ENCODE assay signal across 24 cellular contexts in the genomic region with DNA sequence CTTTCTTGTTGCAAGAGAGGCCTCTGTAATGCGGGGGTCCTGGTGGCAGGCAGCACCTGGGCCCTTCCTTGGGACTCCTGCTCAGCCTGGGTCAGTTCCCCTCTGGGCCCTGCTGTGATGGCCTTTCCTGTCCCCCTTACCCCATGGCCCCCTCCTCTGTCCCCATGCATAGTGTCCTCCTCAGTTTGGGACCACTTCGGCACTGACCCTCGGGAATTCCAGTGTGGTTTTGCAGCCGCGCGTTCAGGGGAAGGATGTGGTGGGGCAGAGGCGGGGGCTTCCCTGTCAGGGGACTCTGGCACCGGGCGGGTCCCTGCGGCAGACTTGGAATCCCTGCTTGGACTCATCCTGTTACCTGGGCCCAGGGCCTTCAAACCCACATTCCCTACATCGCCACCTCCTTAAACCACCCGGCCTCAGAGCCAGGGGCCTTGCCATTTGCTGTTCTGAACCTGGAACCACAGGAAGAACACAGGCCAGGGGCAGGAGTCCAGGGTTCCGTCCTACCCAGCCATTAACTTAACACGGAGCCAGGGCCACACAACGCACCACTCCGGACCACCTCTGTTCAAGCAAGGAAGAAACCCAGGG. TPM values are rescaled to one million over a fixed set of nuclear protein-coding genes. Genes with fewer than 3 reads are reported as not detected.
A peak's percentile ranks its signal among the peaks of the same experiment; 100 is the strongest.
DNase-seq lines count a peak whose midpoint lies in the region; ATAC-seq and TF ChIP-seq lines count a peak whose summit lies in the region.
"Had no signal": no experiment of that assay in that cellular context is flagged by ENCODE, and none has a peak within 500 bp of the region (broad histone marks: within the 10 kb centered on the region; RNA-seq: fewer than 3 reads in every experiment).

No MANE protein-coding gene starts in this region.

- H3K4me3 ChIP-seq in SK-N-MC (no peak overlapping the region), esophagus (ENCODE audit: low read depth in 1 of 2, low read length in 2 of 2) (no peak overlapping the region), neural progenitor cell (no peak overlapping the region), upper lobe of right lung (no peak overlapping the region)
- H3K4me3 ChIP-seq: mucosa of descending colon had no signal

- CTCF ChIA-PET in activated CD8-positive, alpha-beta memory T cell treated with anti-CD3 and anti-CD28 coated beads, Interleukin-2, amount 10 ng/mL, durations not matched to agents 7 days and 5 days (lab: Charles Lee), result interaction anchor here (1.5 to 3.6 kb wide), 3 partner anchors 9 to 108 kb away, joined by 5 to 16 read pairs (median 15); no protein-coding TSS in a partner anchor

- TF ChIP-seq CTCF in neural progenitor cell (IDR thresholded peaks at IDR 0.05) (no peak), upper lobe of right lung (IDR thresholded peaks at IDR 0.05) (no peak)

- peaks cover 5% of the 10 kb centered on the region for H3K4me1 Mint-ChIP-seq in neural progenitor cell
- H3K4me1 Mint-ChIP-seq in activated CD8-positive, alpha-beta memory T cell treated with anti-CD3 and anti-CD28 coated beads, Interleukin-2, amount 10 ng/mL, durations not matched to agents 7 days and 5 days, result no peaks in the 10 kb centered on the region
- H3K4me1 Mint-ChIP-seq: activated CD4-positive, alpha-beta T cell treated with anti-CD3 and anti-CD28 coated beads for 36 hours; T-cell had no signal

- no peaks in the 10 kb centered on the region for H3F3A ChIP-seq in neural progenitor cell (ENCODE audit: low read depth)

- H4K20me1 ChIP-seq in neural progenitor cell (ENCODE audit: low read depth), result no peaks in the 10 kb centered on the region

- H3K36me3 Mint-ChIP-seq in neural progenitor cell, result no peaks in the 10 kb centered on the region
- H3K36me3 Mint-ChIP-seq in activated CD8-positive, alpha-beta memory T cell treated with anti-CD3 and anti-CD28 coated beads, Interleukin-2, amount 10 ng/mL, durations not matched to agents 7 days and 5 days, result no peaks in the 10 kb centered on the region
- H3K36me3 Mint-ChIP-seq: activated naive CD4-positive, alpha-beta T cell treated with anti-CD3 and anti-CD28 coated beads, Interleukin-2, amount 50 U/mL, for 72 hours; T-cell had no signal

- no peak overlapping the region for H3K4me2 ChIP-seq in neural progenitor cell

- no peak overlapping the region for H2AFZ ChIP-seq in neural progenitor cell (replicated peaks)

- H3K27me3 Mint-ChIP-seq in neural progenitor cell (ENCODE audit: insufficient read depth, low read depth), result peaks cover 9% of the 10 kb centered on the region
- H3K27me3 Mint-ChIP-seq in activated CD8-positive, alpha-beta memory T cell treated with anti-CD3 and anti-CD28 coated beads, Interleukin-2, amount 10 ng/mL, durations not matched to agents 7 days and 5 days, result no peaks in the 10 kb centered on the region
- H3K27me3 Mint-ChIP-seq: activated CD4-positive, alpha-beta T cell treated with anti-CD3 and anti-CD28 coated beads for 36 hours had no signal

- no peak for ATAC-seq in upper lobe of right lung
- ATAC-seq in activated CD8-positive, alpha-beta memory T cell treated with anti-CD3 and anti-CD28 coated beads, Interleukin-2, amount 10 ng/mL, durations not matched to agents 7 days and 5 days, result no peak
- ATAC-seq: activated CD4-positive, alpha-beta T cell treated with anti-CD3 and anti-CD28 coated beads for 36 hours; activated naive CD4-positive, alpha-beta T cell treated with anti-CD3 and anti-CD28 coated beads, Interleukin-2, amount 50 U/mL, for 72 hours; activated T-cell treated with anti-CD3 and anti-CD28 coated beads, Interleukin-2, amount 50 U/mL, for 72 hours; left lobe of liver; mucosa of descending colon; T-cell had no signal

- H3K9ac ChIP-seq in SK-N-MC (ENCODE audit: insufficient read length), result no peak overlapping the region
- H3K9ac ChIP-seq in neural progenitor cell, result no peak overlapping the region

- no peaks in the 10 kb centered on the region for H3K9me3 Mint-ChIP-seq in neural progenitor cell
- no peaks in the 10 kb centered on the region for H3K9me3 Mint-ChIP-seq in activated CD8-positive, alpha-beta memory T cell treated with anti-CD3 and anti-CD28 coated beads, Interleukin-2, amount 10 ng/mL, durations not matched to agents 7 days and 5 days (ENCODE audit: low read depth)
- H3K9me3 Mint-ChIP-seq: activated naive CD4-positive, alpha-beta T cell treated with anti-CD3 and anti-CD28 coated beads, Interleukin-2, amount 50 U/mL, for 72 hours; activated T-cell treated with anti-CD3 and anti-CD28 coated beads, Interleukin-2, amount 50 U/mL, for 72 hours; T-cell had no signal

- 40 to 43% methylated on average over 13 to 16 of the region's 16 CpGs for WGBS in esophagus, 2 donors

- intact Hi-C loops in upper lobe of right lung (cut with DNase I), result no loop called here

- H3K27ac Mint-ChIP-seq in neural progenitor cell, result peak overlapping the region; percentile 74
- no peak overlapping the region for H3K27ac Mint-ChIP-seq in activated CD8-positive, alpha-beta memory T cell treated with anti-CD3 and anti-CD28 coated beads, Interleukin-2, amount 10 ng/mL, durations not matched to agents 7 days and 5 days
- H3K27ac Mint-ChIP-seq: activated CD4-positive, alpha-beta T cell treated with anti-CD3 and anti-CD28 coated beads for 36 hours; activated naive CD4-positive, alpha-beta T cell treated with anti-CD3 and anti-CD28 coated beads, Interleukin-2, amount 50 U/mL, for 72 hours; activated T-cell treated with anti-CD3 and anti-CD28 coated beads, Interleukin-2, amount 50 U/mL, for 72 hours; T-cell had no signal

- H3K36me3 ChIP-seq in SK-N-MC (ENCODE audit: insufficient read depth, low read length) (no peaks in the 10 kb centered on the region), esophagus (ENCODE audit: control insufficient read depth in 2 of 2, insufficient read depth in 2 of 2, low read length in 1 of 2) (no peaks in the 10 kb centered on the region), neural progenitor cell (no peaks in the 10 kb centered on the region), upper lobe of right lung (no peaks in the 10 kb centered on the region)
- H3K36me3 ChIP-seq: neutrophil had no signal

- H3K4me3 Mint-ChIP-seq in neural progenitor cell, result no peak overlapping the region
- no peak overlapping the region for H3K4me3 Mint-ChIP-seq in activated CD8-positive, alpha-beta memory T cell treated with anti-CD3 and anti-CD28 coated beads, Interleukin-2, amount 10 ng/mL, durations not matched to agents 7 days and 5 days
- H3K4me3 Mint-ChIP-seq: activated CD4-positive, alpha-beta T cell treated with anti-CD3 and anti-CD28 coated beads for 36 hours; activated T-cell treated with anti-CD3 and anti-CD28 coated beads, Interleukin-2, amount 50 U/mL, for 72 hours; T-cell had no signal

- no peak for DNase-seq in SK-N-MC (ENCODE audit: low read depth, low spot score)
- no peak for DNase-seq in neural progenitor cell (ENCODE audit: low spot score)
- DNase-seq in upper lobe of right lung, result no peak
- DNase-seq in activated naive CD4-positive, alpha-beta T cell (lab: John Stamatoyannopoulos, UW), result no peak
- no peak for DNase-seq in epidermal melanocyte (ENCODE audit: insufficient read length, low spot score)
- no peak for DNase-seq in activated CD8-positive, alpha-beta memory T cell treated with anti-CD3 and anti-CD28 coated beads, Interleukin-2, amount 10 ng/mL, durations not matched to agents 7 days and 5 days
- DNase-seq: activated CD4-positive, alpha-beta T cell treated with anti-CD3 and anti-CD28 coated beads for 36 hours; activated T-cell treated with anti-CD3 and anti-CD28 coated beads, Interleukin-2, amount 50 U/mL, for 72 hours; NCI-H1092; NCI-H2029; NCI-H82; SIG-M5; stimulated activated CD4-positive, alpha-beta T cell treated with anti-CD3 and anti-CD28 coated beads, Interleukin-4, amount 100 ng/mL, for 24 hours; stimulated activated naive CD4-positive, alpha-beta T cell treated with Interleukin-2 at 50 U/mL for 16 hours; T-cell had no signal

- H3K4me1 ChIP-seq in esophagus (ENCODE audit: control insufficient read depth in 2 of 2, insufficient read depth in 2 of 2, low read length in 1 of 2), result peaks cover 15 to 59% of the 10 kb centered on the region in 2 donors
- peaks cover 13% of the 10 kb centered on the region for H3K4me1 ChIP-seq in neural progenitor cell
- peaks cover 8% of the 10 kb centered on the region for H3K4me1 ChIP-seq in upper lobe of right lung

- no peaks in the 10 kb centered on the region for H3K79me2 ChIP-seq in neural progenitor cell (ENCODE audit: low read depth)

- peak overlapping the region; percentile 79 for H3K27ac ChIP-seq in SK-N-MC
- H3K27ac ChIP-seq in esophagus (ENCODE audit: low read depth in 2 of 2, low read length in 1 of 2), result peak overlapping the region; percentile 90 to 99
- H3K27ac ChIP-seq in neural progenitor cell, result no peak overlapping the region
- peak overlapping the region; percentile 86 for H3K27ac ChIP-seq in upper lobe of right lung
- H3K27ac ChIP-seq: neutrophil had no signal

- no peaks in the 10 kb centered on the region for H3K27me3 ChIP-seq in esophagus (ENCODE audit: control insufficient read depth in 1 of 2, insufficient read depth in 2 of 2, low read length in 2 of 2)
- no peaks in the 10 kb centered on the region for H3K27me3 ChIP-seq in neural progenitor cell
- H3K27me3 ChIP-seq in upper lobe of right lung, result no peaks in the 10 kb centered on the region

- H3K9me3 ChIP-seq in SK-N-MC (ENCODE audit: low read depth, low read length) (no peaks in the 10 kb centered on the region), esophagus (ENCODE audit: control insufficient read depth in 2 of 2, insufficient read depth in 1 of 2, low read depth in 1 of 2, low read length in 1 of 2) (no peaks in the 10 kb centered on the region), neural progenitor cell (ENCODE audit: low read depth) (no peaks in the 10 kb centered on the region), upper lobe of right lung (no peaks in the 10 kb centered on the region)
- H3K9me3 ChIP-seq: mucosa of descending colon, neutrophil had no signal

RNA-seq across cellular contexts. Expression of gene EIF1, which starts 31.4 kb away (rescaled TPM):
- polyA plus RNA-seq in esophagus, result 100 to 1,000 TPM; 342 to 553 TPM
- total RNA-seq in neural progenitor cell (ENCODE audit: low replicate concordance), result 60.7 and 91.4 TPM in 2 replicates
- total RNA-seq in upper lobe of right lung, result 974 TPM
- total RNA-seq in activated CD8-positive, alpha-beta memory T cell treated with anti-CD3 and anti-CD28 coated beads, Interleukin-2, amount 10 ng/mL, durations not matched to agents 7 days and 5 days, result 100 to 1,000 TPM; 593 to 900 TPM

RNA-seq across cellular contexts. Expression of gene KRT17, which starts 32.9 kb away (rescaled TPM):
- polyA plus RNA-seq in esophagus, result 100 to 1,000 TPM in 1 of 2 donors, 10 to 100 TPM in 1; 92.9 to 191 TPM
- total RNA-seq in neural progenitor cell (ENCODE audit: low replicate concordance) (not detected in 2 replicates), upper lobe of right lung (5.9 TPM)
- total RNA-seq in activated CD8-positive, alpha-beta memory T cell treated with anti-CD3 and anti-CD28 coated beads, Interleukin-2, amount 10 ng/mL, durations not matched to agents 7 days and 5 days, result under 1 TPM in 1 of 2 experiments, not detected in 1; 0.80 TPM
- total RNA-seq: activated CD4-positive, alpha-beta T cell treated with anti-CD3 and anti-CD28 coated beads for 36 hours; left lobe of liver; T-cell had no signal

RNA-seq across cellular contexts. Expression of gene KRT16, which starts 44.7 kb away (rescaled TPM):
- 100 to 1,000 TPM; 413 to 534 TPM for polyA plus RNA-seq in esophagus
- total RNA-seq in neural progenitor cell (ENCODE audit: low replicate concordance) (not detected in 2 replicates), upper lobe of right lung (not detected)
- total RNA-seq in activated CD8-positive, alpha-beta memory T cell treated with anti-CD3 and anti-CD28 coated beads, Interleukin-2, amount 10 ng/mL, durations not matched to agents 7 days and 5 days, result not detected
- total RNA-seq: activated CD4-positive, alpha-beta T cell treated with anti-CD3 and anti-CD28 coated beads for 36 hours; activated naive CD4-positive, alpha-beta T cell treated with anti-CD3 and anti-CD28 coated beads, Interleukin-2, amount 50 U/mL, for 72 hours; activated T-cell treated with anti-CD3 and anti-CD28 coated beads, Interleukin-2, amount 50 U/mL, for 72 hours; H1; left lobe of liver; mucosa of descending colon; OCI-LY7; T-cell had no signal
- polyA plus RNA-seq: H1 had no signal

RNA-seq across cellular contexts. Expression of gene GAST, which starts 54.9 kb away (rescaled TPM):
- polyA plus RNA-seq in esophagus, result not detected
- not detected in 2 replicates for total RNA-seq in neural progenitor cell (ENCODE audit: low replicate concordance)
- not detected for total RNA-seq in upper lobe of right lung
- total RNA-seq in activated CD8-positive, alpha-beta memory T cell treated with anti-CD3 and anti-CD28 coated beads, Interleukin-2, amount 10 ng/mL, durations not matched to agents 7 days and 5 days, result not detected
- total RNA-seq: activated CD4-positive, alpha-beta T cell treated with anti-CD3 and anti-CD28 coated beads for 36 hours; activated naive CD4-positive, alpha-beta T cell treated with anti-CD3 and anti-CD28 coated beads, Interleukin-2, amount 50 U/mL, for 72 hours; activated T-cell treated with anti-CD3 and anti-CD28 coated beads, Interleukin-2, amount 50 U/mL, for 72 hours; H1; left lobe of liver; mucosa of descending colon; OCI-LY7; renal cortical epithelial cell; T-cell; ureter had no signal
- polyA plus RNA-seq: H1 had no signal
